ENCODE assay signal across 1 cellular context in genomic region chr17:56629450-56630187, GRCh38.
TF ChIP-seq lines count a peak whose summit lies in the region.

No MANE protein-coding gene starts in this region.

TF ChIP-seq in HCT116, 20 proteins besides CTCF, POLR2A, EP300 and RAD21 (continued from another document):
- no peak for TF ChIP-seq REST (IDR thresholded peaks at IDR 0.05; ENCODE audit: low read depth)
- no peak for TF ChIP-seq TCF7L2 (IDR thresholded peaks at IDR 0.05; ENCODE audit: borderline replicate concordance, extremely low read depth, insufficient read depth, insufficient read length)
- TF ChIP-seq ATF3 (IDR thresholded peaks at IDR 0.05): no peak
- TF ChIP-seq ZNF274 (IDR thresholded peaks at IDR 0.05; ENCODE audit: low read depth, low read length): no peak
- no peak for TF ChIP-seq JUND (IDR thresholded peaks at IDR 0.05)
